22 cellular contexts compared by ENCODE assay signal in the genomic region with DNA sequence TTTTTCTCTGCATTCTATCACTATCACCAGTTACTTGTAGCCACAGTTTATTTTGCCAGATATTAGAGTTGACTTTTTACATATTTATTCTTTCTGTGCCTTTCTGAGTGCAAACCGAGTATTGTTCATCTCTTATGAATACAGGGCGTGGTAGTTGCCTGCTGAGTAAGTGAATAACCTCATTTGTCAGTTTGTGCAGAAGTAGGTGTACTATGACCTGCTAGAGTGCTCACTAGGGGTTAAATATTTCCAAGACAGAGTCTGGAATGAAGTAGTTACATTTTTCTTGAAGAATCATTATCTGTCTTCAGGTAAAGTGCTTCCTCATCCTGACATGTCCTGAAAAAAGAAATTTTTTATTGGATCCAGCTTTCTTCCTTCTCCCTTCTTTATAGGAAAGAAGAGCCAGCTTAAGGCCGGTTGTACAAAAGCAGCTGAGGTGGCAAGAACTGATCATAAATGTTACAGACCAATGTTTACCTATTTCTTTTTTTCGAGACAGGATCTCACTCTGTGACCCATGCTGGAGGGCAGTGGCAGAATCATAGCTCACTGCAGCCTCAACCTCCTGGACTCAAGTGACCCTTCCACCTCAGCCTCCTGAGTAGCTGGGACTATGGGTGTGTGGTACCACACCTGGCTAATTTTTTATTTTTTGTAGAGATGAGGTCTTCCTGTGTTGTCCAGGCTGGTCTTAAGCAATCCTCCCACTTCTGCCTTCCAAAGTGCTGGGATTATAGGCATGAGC.
DNase-seq lines count a peak whose midpoint lies in the region; ATAC-seq, FAIRE-seq and TF ChIP-seq lines count a peak whose summit lies in the region.
"Had no signal": no experiment of that assay in that cellular context is flagged by ENCODE, and none has a peak within 500 bp of the region (broad histone marks: within the 10 kb centered on the region; RNA-seq: fewer than 3 reads in every experiment).

No MANE protein-coding gene starts in this region.

- H3K9me3 Mint-ChIP-seq in T-helper 1 cell treated with Interleukin-12 subunit alpha and Interleukin-12 subunit beta and Interleukin-4 antibody, amounts not matched to agents 30 μg/mL and 1 μg/mL, for 36 hours = peaks cover 11% of the 10 kb centered on the region

- H3K36me3 Mint-ChIP-seq in T-helper 1 cell treated with Interleukin-12 subunit alpha and Interleukin-12 subunit beta and Interleukin-4 antibody, amounts not matched to agents 30 μg/mL and 1 μg/mL, for 36 hours (ENCODE audit: low read depth) = peaks cover 8% of the 10 kb centered on the region
- H3K36me3 Mint-ChIP-seq: activated naive CD8-positive, alpha-beta T cell had no signal

- FAIRE-seq in small intestine (lab: Jason Lieb, UNC) = no peak

- H3K4me3 ChIP-seq in small intestine (ENCODE audit: low read depth in 1 of 2, low read length in 2 of 2) = no peak overlapping the region
- H3K4me3 ChIP-seq: lower lobe of right lung, MG63, tibial artery had no signal

- peak overlapping the region; percentile 97 for H3K27ac ChIP-seq in RWPE1
- H3K27ac ChIP-seq in small intestine (ENCODE audit: low read depth in 1 of 2, low read length in 1 of 2) = peak overlapping the region; percentile 47 to 73
- H3K27ac ChIP-seq: 22Rv1, lower lobe of right lung had no signal

- H3K36me3 ChIP-seq in small intestine (ENCODE audit: control insufficient read depth in 2 of 2, insufficient read depth in 2 of 2, low read length in 2 of 2) = no peaks in the 10 kb centered on the region
- H3K36me3 ChIP-seq: lower lobe of right lung, MG63, tibial artery had no signal

- H3K4me1 Mint-ChIP-seq in T-helper 1 cell treated with Interleukin-12 subunit alpha and Interleukin-12 subunit beta and Interleukin-4 antibody, amounts not matched to agents 30 μg/mL and 1 μg/mL, for 36 hours (ENCODE audit: low read depth) = peaks cover 30% of the 10 kb centered on the region

- WGBS in small intestine, 3 donors = 15 to 63% (median 35%) methylated on average over 4 of the region's 4 CpGs

- peaks cover 4 to 6% of the 10 kb centered on the region in 2 donors for H3K4me1 ChIP-seq in small intestine (ENCODE audit: control insufficient read depth in 2 of 2, insufficient read depth in 1 of 2, low read depth in 1 of 2, low read length in 1 of 2)

- CTCF ChIA-PET in RWPE1 (lab: Yijun Ruan, JAX) = interaction anchor here (0.8 kb wide), 1 partner anchor 85 kb away, joined by 3 read pairs; no protein-coding TSS in a partner anchor

- ATAC-seq in HG02759 (IDR thresholded peaks at IDR 0.05; ENCODE audit: unreplicated experiment) = no peak
- ATAC-seq: activated CD4-positive, CD25-positive, alpha-beta regulatory T cell treated with anti-CD3 and anti-CD28 coated beads, Interleukin-2, amount 50 U/mL, for 24 hours; lower lobe of right lung had no signal

- POLR2A ChIA-PET in RWPE1 (lab: Yijun Ruan, JAX; ENCODE audit: low non-redundant PET) = no interaction called here

- H3K9me3 ChIP-seq in small intestine (ENCODE audit: control insufficient read depth, low read depth) = no peaks in the 10 kb centered on the region
- H3K9me3 ChIP-seq: lower lobe of right lung, MG63, tibial artery had no signal

- no peak for TF ChIP-seq CTCF in RWPE1 (conservative IDR thresholded peaks at IDR 0.05; ENCODE audit: low read depth)

- H3K27ac Mint-ChIP-seq in T-helper 1 cell treated with Interleukin-12 subunit alpha and Interleukin-12 subunit beta and Interleukin-4 antibody, amounts not matched to agents 30 μg/mL and 1 μg/mL, for 36 hours = peak overlapping the region; percentile 39
- H3K27ac Mint-ChIP-seq: activated naive CD8-positive, alpha-beta T cell had no signal

- no peaks in the 10 kb centered on the region for H3K27me3 Mint-ChIP-seq in T-helper 1 cell treated with Interleukin-12 subunit alpha and Interleukin-12 subunit beta and Interleukin-4 antibody, amounts not matched to agents 30 μg/mL and 1 μg/mL, for 36 hours (ENCODE audit: low read depth)
- H3K27me3 Mint-ChIP-seq: activated naive CD8-positive, alpha-beta T cell had no signal

- no peak overlapping the region for H3K4me3 Mint-ChIP-seq in T-helper 1 cell treated with Interleukin-12 subunit alpha and Interleukin-12 subunit beta and Interleukin-4 antibody, amounts not matched to agents 30 μg/mL and 1 μg/mL, for 36 hours
- H3K4me3 Mint-ChIP-seq: activated naive CD8-positive, alpha-beta T cell; neural crest cell had no signal

- H3K27me3 ChIP-seq in small intestine (ENCODE audit: control insufficient read depth in 2 of 2, insufficient read depth in 2 of 2, low read length in 2 of 2) = no peaks in the 10 kb centered on the region
- H3K27me3 ChIP-seq: MG63, tibial artery had no signal

- no peak for DNase-seq in T-helper 1 cell
- peak; percentile 29 for DNase-seq in RWPE1 (ENCODE audit: low spot score)
- peak; percentile 28 for DNase-seq in iPS-NIHi11 (ENCODE audit: low spot score)
- peak; percentile 78 for DNase-seq in small intestine
- DNase-seq in foreskin melanocyte = no peak
- no peak for DNase-seq in SKM-1 (lab: John Stamatoyannopoulos, UW; ENCODE audit: unreplicated experiment)
- DNase-seq: C1 segment of cervical spinal cord; effector CD4-positive, alpha-beta T cell; lower lobe of right lung; MG63; NCI-H2029 treated with DMSO at 0.1 percent for 48 hours; NCI-H774; RPMI8226; stimulated activated CD4-positive, alpha-beta T cell treated with anti-CD3 and anti-CD28 coated beads, Interleukin-4, amount 100 ng/mL, for 24 hours; T-helper 2 cell; tibial artery had no signal

Comparison
In these comparisons a context has a peak if more than half of its experiments do, and no peak if none do; other contexts are left out.
1. DNase-seq: peak in RWPE1 (single experiment), iPS-NIHi11 (single experiment) and small intestine (single experiment); none in T-helper 1 cell (0 of 5), foreskin melanocyte (single experiment) and SKM-1 (single experiment).